Comparison of ENCODE assay signal across 11 cellular contexts in genomic region chr15:69450968-69451695, GRCh38. TPM values are rescaled to one million over a fixed set of nuclear protein-coding genes. Genes with fewer than 3 reads are reported as not detected.
DNase-seq lines count a peak whose midpoint lies in the region; ATAC-seq and TF ChIP-seq lines count a peak whose summit lies in the region.
"Had no signal": no experiment of that assay in that cellular context is flagged by ENCODE, and none has a peak within 500 bp of the region (broad histone marks: within the 10 kb centered on the region; RNA-seq: fewer than 3 reads in every experiment).

No MANE protein-coding gene starts in this region.

- peak overlapping the region; percentile 100 for H3K4me2 ChIP-seq in osteoblast (ENCODE audit: insufficient read depth, low read length)

- H3K4me1 Mint-ChIP-seq in brain: peaks cover 40% of the 10 kb centered on the region

- intact Hi-C loops in aorta (cut with DNase I): no loop called here

- peak overlapping the region; percentile 79 for H3K27ac ChIP-seq in osteoblast (ENCODE audit: low read depth, low read length)
- no peak overlapping the region for H3K27ac ChIP-seq in aorta (ENCODE audit: low read depth in 1 of 2, low read length in 2 of 2)

- peaks cover 32% of the 10 kb centered on the region for H4K20me1 ChIP-seq in osteoblast (ENCODE audit: insufficient read depth, low read length)

- DNase-seq in NB4 (ENCODE audit: low read depth) (peak; percentile 18), osteoblast (ENCODE audit: insufficient read length, low spot score, missing footprints) (peak; percentile 56), aorta (no peak), NCI-H82 (lab: John Stamatoyannopoulos, UW) (no peak), dermis blood vessel endothelial cell (no peak), GDM1 (lab: John Stamatoyannopoulos, UW) (no peak)
- DNase-seq: activated gamma-delta T cell; NCI-H1930; stimulated activated CD4-positive, alpha-beta T cell treated with anti-CD3 and anti-CD28 coated beads, Interleukin-1b, Interleukin-23, amount 100 ng/mL, for 48 hours had no signal

- no peak for ATAC-seq in aorta (ENCODE audit: low FRiP score)

- H3K4me3 Mint-ChIP-seq in brain: peak overlapping the region; percentile 96 to 99 (median 98)

- peak overlapping the region in 2 of 5 experiments; percentile 95 to 97 for H3K27ac Mint-ChIP-seq in brain

- peaks cover 4% of the 10 kb centered on the region for H3K27me3 Mint-ChIP-seq in brain

- H3K4me3 ChIP-seq in NB4 (ENCODE audit: low read depth, low read length): peak overlapping the region; percentile 90
- H3K4me3 ChIP-seq in osteoblast (ENCODE audit: insufficient read depth, low read length): no peak overlapping the region
- no peak overlapping the region for H3K4me3 ChIP-seq in aorta (ENCODE audit: low read length in 2 of 2)

- H3K9ac ChIP-seq in ES-I3 (ENCODE audit: low read depth, low read length): peak overlapping the region; percentile 92; the same call in 1 of the 2 replicates

- peaks cover 0 to 4% (median 0%) of the 10 kb centered on the region in 5 experiments for H3K9me3 Mint-ChIP-seq in brain

- TF ChIP-seq CTCF in NB4 (IDR thresholded peaks at IDR 0.05; ENCODE audit: low read depth, low read length): no peak
- no peak for TF ChIP-seq CTCF in brain (conservative IDR thresholded peaks at IDR 0.05)
- no peak for TF ChIP-seq CTCF in osteoblast (IDR thresholded peaks at IDR 0.05; ENCODE audit: extremely low read depth, low read depth, low read length)

- H2AFZ ChIP-seq in osteoblast (ENCODE audit: low read length): no peak overlapping the region

- H3K36me3 ChIP-seq in ES-I3 (ENCODE audit: insufficient read depth, low read length) (peaks cover 26% of the 10 kb centered on the region), osteoblast (ENCODE audit: insufficient read depth, low read length) (peaks cover 46% of the 10 kb centered on the region), aorta (ENCODE audit: control insufficient read depth in 1 of 2, insufficient read depth in 2 of 2, low read length in 1 of 2) (peaks cover 0 to 6% of the 10 kb centered on the region in 2 donors)

- H3K4me1 ChIP-seq in ES-I3 (ENCODE audit: insufficient read depth, low read length) (peaks cover 5% of the 10 kb centered on the region; the same call in 1 of the 2 replicates), osteoblast (ENCODE audit: insufficient read depth, low read length) (peaks cover 30% of the 10 kb centered on the region), aorta (ENCODE audit: control insufficient read depth in 1 of 2, insufficient read depth in 2 of 2, low read length in 2 of 2) (peaks cover 0 to 2% of the 10 kb centered on the region in 2 donors)

- H3K36me3 Mint-ChIP-seq in brain: peaks cover 30% of the 10 kb centered on the region

- H3K9me3 ChIP-seq in ES-I3 (ENCODE audit: control insufficient read depth, insufficient read depth, low read length) (no peaks in the 10 kb centered on the region), osteoblast (ENCODE audit: low read depth, low read length) (no peaks in the 10 kb centered on the region), aorta (ENCODE audit: control insufficient read depth, low read length) (no peaks in the 10 kb centered on the region)

- peaks cover 35% of the 10 kb centered on the region for H3K79me2 ChIP-seq in osteoblast (ENCODE audit: insufficient read depth, low read length)

- H3K27me3 ChIP-seq in osteoblast (ENCODE audit: insufficient read depth, low read length) (no peaks in the 10 kb centered on the region), aorta (ENCODE audit: control insufficient read depth in 1 of 2, insufficient read depth in 2 of 2, low read length in 1 of 2) (no peaks in the 10 kb centered on the region)

- WGBS in aorta, 2 donors: 78 to 81% methylated on average over 12 of the region's 12 CpGs

- no peak for TF ChIP-seq POLR2A in NB4 (IDR thresholded peaks at IDR 0.05; ENCODE audit: extremely low read depth, insufficient read length)

RNA-seq across cellular contexts. Expression of gene RPLP1, which starts 1.5 kb away (rescaled TPM):
- polyA plus RNA-seq in brain (ENCODE audit: insufficient read depth, low read depth, low replicate concordance): 2,442 TPM
- 71.7 and 94.6 TPM in 2 replicates for total RNA-seq in osteoblast
- total RNA-seq in aorta: 1,000 to 10,000 TPM; 1,445 to 1,646 TPM
- 1,000 to 10,000 TPM; 2,598 to 3,346 TPM for polyA plus RNA-seq in aorta
- 31.0 and 63.8 TPM in 2 replicates for total RNA-seq in dermis blood vessel endothelial cell

RNA-seq across cellular contexts. Expression of gene KIF23, which starts 37.0 kb away (rescaled TPM):
- polyA plus RNA-seq in brain (ENCODE audit: insufficient read depth, low read depth, low replicate concordance): 10.9 TPM
- total RNA-seq in osteoblast: 8.0 and 8.3 TPM in 2 replicates
- 1 to 10 TPM; 3.3 to 5.8 TPM for total RNA-seq in aorta
- 1 to 10 TPM; 2.8 to 4.8 TPM for polyA plus RNA-seq in aorta
- 13.8 and 55.1 TPM in 2 replicates for total RNA-seq in dermis blood vessel endothelial cell

Comparison
In these comparisons a context has a peak if more than half of its experiments do, and no peak if none do; other contexts are left out.
1. DNase-seq: peak in NB4 (single experiment) and osteoblast (single experiment); none in aorta (0 of 2), NCI-H82 (single experiment), dermis blood vessel endothelial cell (single experiment) and GDM1 (single experiment).
2. RNA of gene RPLP1, which starts 1.5 kb away (total RNA-seq): 1,445 to 1,646 TPM in aorta; 71.7 to 94.6 TPM in osteoblast and 31.0 to 63.8 TPM in dermis blood vessel endothelial cell; every median in the first group is over 10 times any median in the second.